In the genomic region with DNA sequence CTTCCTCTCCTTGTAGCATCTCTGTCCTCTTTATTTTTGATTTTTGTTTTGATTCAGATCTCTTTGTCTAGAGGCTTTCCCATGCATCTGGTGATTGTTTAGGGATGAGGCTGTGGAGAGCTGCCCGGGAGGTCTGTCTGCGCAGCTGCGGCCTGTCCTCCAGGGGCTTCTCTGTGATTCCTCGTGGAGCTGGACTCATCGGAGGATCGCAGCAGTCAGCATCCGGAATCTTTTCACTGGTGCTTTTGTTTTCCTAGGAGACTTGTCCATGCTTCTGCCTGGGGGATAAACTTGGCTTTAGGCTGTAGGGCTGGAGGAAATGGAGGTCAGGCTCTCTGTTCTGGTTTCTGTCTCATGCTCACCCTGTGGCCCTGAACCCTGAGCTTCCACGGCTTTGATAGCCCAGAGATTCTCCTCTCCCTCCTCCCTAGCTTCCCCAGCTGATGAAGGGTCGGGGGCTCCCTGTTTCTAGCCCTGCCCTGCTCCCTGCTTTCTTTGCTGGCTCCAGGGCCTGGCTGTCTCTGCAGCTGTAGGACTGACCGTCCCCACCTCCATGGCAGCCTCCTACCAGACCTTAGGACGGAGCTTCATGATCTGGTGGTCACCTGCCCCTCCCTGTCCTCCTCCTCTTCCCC, we compare ENCODE assay signal across 18 cellular contexts. TPM values are rescaled to one million over a fixed set of nuclear protein-coding genes. Genes with fewer than 3 reads are reported as not detected.
DNase-seq lines count a peak whose midpoint lies in the region; ATAC-seq and TF ChIP-seq lines count a peak whose summit lies in the region.
"Had no signal": no experiment of that assay in that cellular context is flagged by ENCODE, and none has a peak within 500 bp of the region (broad histone marks: within the 10 kb centered on the region; RNA-seq: fewer than 3 reads in every experiment).

No MANE protein-coding gene starts in this region.

- H3K36me3 ChIP-seq in SJSA1 = peaks cover 38% of the 10 kb centered on the region
- peaks cover 86% of the 10 kb centered on the region for H3K36me3 ChIP-seq in endodermal cell (ENCODE audit: control insufficient read depth, insufficient read depth, low read length)
- H3K36me3 ChIP-seq: cardiac muscle cell had no signal

- H3K9me3 ChIP-seq in SJSA1 (replicated peaks) (no peaks in the 10 kb centered on the region), endodermal cell (ENCODE audit: control insufficient read depth, low read length) (no peaks in the 10 kb centered on the region)

- H3K27me3 Mint-ChIP-seq in endodermal cell (ENCODE audit: insufficient read depth) = no peaks in the 10 kb centered on the region
- H3K27me3 Mint-ChIP-seq in stimulated activated naive B cell treated with anti-CD40 and anti-IgM and Interleukin-4, amounts not matched to agents 10 μg/mL and 1 μg/mL and 100 μg/mL, for 72 hours = no peaks in the 10 kb centered on the region

- DNase-seq in SJSA1 (ENCODE audit: low read depth in 1 of 2, low spot score in 2 of 2) = peak; percentile 36 to 60
- DNase-seq in endodermal cell = no peak
- no peak for DNase-seq in left lobe of liver (ENCODE audit: low spot score)
- DNase-seq in stimulated activated naive B cell treated with anti-CD40 and anti-IgM and Interleukin-4, amounts not matched to agents 10 μg/mL and 1 μg/mL and 100 μg/mL, for 72 hours = no peak
- no peak for DNase-seq in stimulated activated CD4-positive, alpha-beta T cell treated with anti-CD3 and anti-CD28 coated beads, Interleukin-12 subunit alpha, Interleukin-12 subunit beta, amount 100 ng/mL, for 4 hours
- no peak for DNase-seq in nucleus accumbens (lab: John Stamatoyannopoulos, UW)
- DNase-seq in erythroblast (lab: John Stamatoyannopoulos, UW) = no peak
- DNase-seq: activated CD4-positive, alpha-beta T cell treated with anti-CD3 and anti-CD28 coated beads, Interleukin-2, amount 10 ng/mL, durations not matched to agents 24 days and 14 days; activated T-cell treated with anti-CD3 and anti-CD28 coated beads, Interleukin-2, amount 50 U/mL, for 1 hour; HFFc6; kidney; NCI-H1048; NCI-H2107; T1000 had no signal

- WGBS in endodermal cell (ENCODE audit: insufficient coverage in 1 of 2, insufficient read length in 1 of 2), 2 experiments = 96 to 99% methylated on average over 10 to 11 of the region's 11 CpGs

- peaks cover 18% of the 10 kb centered on the region for H3K4me1 ChIP-seq in SJSA1 (replicated peaks)
- peaks cover under 1% of the 10 kb centered on the region for H3K4me1 ChIP-seq in endodermal cell (ENCODE audit: control insufficient read depth, insufficient read depth, low read length)

- no peaks in the 10 kb centered on the region for H3K9me3 Mint-ChIP-seq in endodermal cell
- H3K9me3 Mint-ChIP-seq in stimulated activated naive B cell treated with anti-CD40 and anti-IgM and Interleukin-4, amounts not matched to agents 10 μg/mL and 1 μg/mL and 100 μg/mL, for 72 hours = peaks cover 0 to 4% of the 10 kb centered on the region in 2 donors
- H3K9me3 Mint-ChIP-seq: activated CD4-positive, alpha-beta T cell treated with anti-CD3 and anti-CD28 coated beads, Interleukin-2, amount 10 ng/mL, durations not matched to agents 24 days and 14 days; activated naive CD4-positive, alpha-beta T cell treated with anti-CD3 and anti-CD28 coated beads, Interleukin-2, amount 50 U/mL, for 24 hours; HFFc6 had no signal

- no peak overlapping the region for H3K4me3 Mint-ChIP-seq in endodermal cell
- peak overlapping the region in 1 of 2 donors; percentile 35 for H3K4me3 Mint-ChIP-seq in stimulated activated naive B cell treated with anti-CD40 and anti-IgM and Interleukin-4, amounts not matched to agents 10 μg/mL and 1 μg/mL and 100 μg/mL, for 72 hours
- H3K4me3 Mint-ChIP-seq: activated CD4-positive, alpha-beta T cell treated with anti-CD3 and anti-CD28 coated beads, Interleukin-2, amount 10 ng/mL, durations not matched to agents 24 days and 14 days; activated naive CD4-positive, alpha-beta T cell treated with anti-CD3 and anti-CD28 coated beads, Interleukin-2, amount 50 U/mL, for 24 hours; HFFc6 had no signal

- no peak for TF ChIP-seq CTCF in endodermal cell (conservative IDR thresholded peaks at IDR 0.05)

- peaks cover 8% of the 10 kb centered on the region for H3K4me1 Mint-ChIP-seq in endodermal cell
- peaks cover 39 to 70% of the 10 kb centered on the region in 2 donors for H3K4me1 Mint-ChIP-seq in stimulated activated naive B cell treated with anti-CD40 and anti-IgM and Interleukin-4, amounts not matched to agents 10 μg/mL and 1 μg/mL and 100 μg/mL, for 72 hours

- H3K4me3 ChIP-seq in SJSA1 (no peak overlapping the region), endodermal cell (ENCODE audit: low read length) (no peak overlapping the region)
- H3K4me3 ChIP-seq: cardiac muscle cell, K562 had no signal

- ATAC-seq in left lobe of liver (peak; percentile 36), HG02938 (IDR thresholded peaks at IDR 0.05; ENCODE audit: unreplicated experiment) (no peak)
- ATAC-seq in stimulated activated naive B cell treated with anti-CD40 and anti-IgM and Interleukin-4, amounts not matched to agents 10 μg/mL and 1 μg/mL and 100 μg/mL, for 72 hours (replicated peaks) = no peak
- ATAC-seq: K562 had no signal

- no peak for TF ChIP-seq POLR2A in erythroblast (IDR thresholded peaks at IDR 0.05; ENCODE audit: low read length)

- no peak overlapping the region for H3K9ac ChIP-seq in endodermal cell (ENCODE audit: extremely low read depth, low read length, poor library complexity, severe bottlenecking)

- H3K27me3 ChIP-seq in SJSA1 (replicated peaks) (no peaks in the 10 kb centered on the region), endodermal cell (ENCODE audit: control insufficient read depth, insufficient read depth, low read length, poor library complexity, severe bottlenecking) (no peaks in the 10 kb centered on the region)
- H3K27me3 ChIP-seq: cardiac muscle cell had no signal

- H3K27ac Mint-ChIP-seq in endodermal cell = peak overlapping the region; percentile 62
- peak overlapping the region; percentile 20 for H3K27ac Mint-ChIP-seq in stimulated activated naive B cell treated with anti-CD40 and anti-IgM and Interleukin-4, amounts not matched to agents 10 μg/mL and 1 μg/mL and 100 μg/mL, for 72 hours
- H3K27ac Mint-ChIP-seq: activated CD4-positive, alpha-beta T cell treated with anti-CD3 and anti-CD28 coated beads, Interleukin-2, amount 10 ng/mL, durations not matched to agents 24 days and 14 days; activated naive CD4-positive, alpha-beta T cell treated with anti-CD3 and anti-CD28 coated beads, Interleukin-2, amount 50 U/mL, for 24 hours; HFFc6 had no signal

- H3K27ac ChIP-seq in SJSA1 = peak overlapping the region; percentile 22
- peak overlapping the region; percentile 47 for H3K27ac ChIP-seq in endodermal cell (ENCODE audit: low read depth, low read length)
- H3K27ac ChIP-seq: cardiac muscle cell had no signal

- H3K36me3 Mint-ChIP-seq in endodermal cell (ENCODE audit: low read depth) = peaks cover 86% of the 10 kb centered on the region
- H3K36me3 Mint-ChIP-seq in stimulated activated naive B cell treated with anti-CD40 and anti-IgM and Interleukin-4, amounts not matched to agents 10 μg/mL and 1 μg/mL and 100 μg/mL, for 72 hours = peaks cover 42 to 61% of the 10 kb centered on the region in 2 donors
- H3K36me3 Mint-ChIP-seq: activated naive CD4-positive, alpha-beta T cell treated with anti-CD3 and anti-CD28 coated beads, Interleukin-2, amount 50 U/mL, for 24 hours had no signal

RNA-seq across cellular contexts. Expression of a gene that starts 35.5 kb away (rescaled TPM):
- 31.1 and 52.6 TPM in 2 replicates for total RNA-seq in SJSA1 (2014; rRNA removed; shearing (Covaris generic))
- total RNA-seq in endodermal cell = 100 to 1,000 TPM; 138 to 207 TPM
- polyA plus RNA-seq in endodermal cell (2013, experiment 1 of 2) = 164 TPM
- polyA plus RNA-seq in endodermal cell (2013, experiment 2 of 2) = 157 TPM
- 3.7 TPM for total RNA-seq in left lobe of liver
- polyA plus RNA-seq: K562 had no signal

Comparison
In these comparisons a context has a peak if more than half of its experiments do, and no peak if none do; other contexts are left out.
1. DNase-seq: peak in SJSA1 (2 of 2); none in endodermal cell (single experiment), left lobe of liver (single experiment), stimulated activated naive B cell treated with anti-CD40 and anti-IgM and Interleukin-4, amounts not matched to agents 10 μg/mL and 1 μg/mL and 100 μg/mL, for 72 hours (single experiment), stimulated activated CD4-positive, alpha-beta T cell treated with anti-CD3 and anti-CD28 coated beads, Interleukin-12 subunit alpha, Interleukin-12 subunit beta, amount 100 ng/mL, for 4 hours (single experiment), nucleus accumbens (0 of 56) and erythroblast (0 of 2).